23 cellular contexts compared by ENCODE assay signal in genomic region chr10:84340632-84341537, GRCh38. TPM values are rescaled to one million over a fixed set of nuclear protein-coding genes. Genes with fewer than 3 reads are reported as not detected.
DNase-seq lines count a peak whose midpoint lies in the region; ATAC-seq and TF ChIP-seq lines count a peak whose summit lies in the region.
"Had no signal": no experiment of that assay in that cellular context is flagged by ENCODE, and none has a peak within 500 bp of the region (broad histone marks: within the 10 kb centered on the region; RNA-seq: fewer than 3 reads in every experiment).

No MANE protein-coding gene starts in this region.

- peak overlapping the region; percentile 25 for H3K18ac ChIP-seq in H9 (ENCODE audit: insufficient read length, low read depth, low read length)

- H3K4me3 Mint-ChIP-seq in activated T-cell treated with anti-CD3 and anti-CD28 coated beads, Interleukin-2, amount 50 U/mL, for 24 hours, result peak overlapping the region; percentile 44
- H3K4me3 Mint-ChIP-seq in H9, result no peak overlapping the region
- H3K4me3 Mint-ChIP-seq in activated naive CD8-positive, alpha-beta T cell treated with anti-CD3 and anti-CD28 coated beads, Interleukin-2, amount 10 ng/mL, durations not matched to agents 7 days and 5 days, result peak overlapping the region; percentile 53
- H3K4me3 Mint-ChIP-seq in natural killer cell treated with Interleukin-12 subunit alpha and Interleukin-12 subunit beta and Interleukin-15 and Interleukin-18, amount 100 ng/mL, for 72 hours, result peak overlapping the region; percentile 88
- H3K4me3 Mint-ChIP-seq: nephron progenitor cell had no signal

- H3K27me3 ChIP-seq in H9 (ENCODE audit: insufficient read depth, low read length), result no peaks in the 10 kb centered on the region
- H3K27me3 ChIP-seq: BLaER1, gastroesophageal sphincter, pancreas had no signal

- no peak overlapping the region for H2AK5ac ChIP-seq in H9 (ENCODE audit: insufficient read length, low read length)

- H4K91ac ChIP-seq in H9 (ENCODE audit: insufficient read length, low read depth, low read length), result no peak overlapping the region

- no peak overlapping the region for H4K8ac ChIP-seq in H9 (replicated peaks; ENCODE audit: insufficient read length, low read depth, low read length)

- ATAC-seq in activated naive CD8-positive, alpha-beta T cell treated with anti-CD3 and anti-CD28 coated beads, Interleukin-2, amount 10 ng/mL, durations not matched to agents 7 days and 5 days (ENCODE audit: low read depth), result no peak
- peak in 1 of 2 donors; percentile 29 for ATAC-seq in natural killer cell treated with Interleukin-12 subunit alpha and Interleukin-12 subunit beta and Interleukin-15 and Interleukin-18, amount 100 ng/mL, for 72 hours
- ATAC-seq in GM19328 (IDR thresholded peaks at IDR 0.05; ENCODE audit: unreplicated experiment), result no peak
- ATAC-seq in HG03520 (IDR thresholded peaks at IDR 0.05; ENCODE audit: unreplicated experiment), result no peak
- no peak for ATAC-seq in HG03442 (IDR thresholded peaks at IDR 0.05; ENCODE audit: unreplicated experiment)
- ATAC-seq: gastroesophageal sphincter, pancreas, right cardiac atrium, SK-N-SH treated with all-trans-retinoic acid at 6 μM for 48 hours had no signal

- no peak overlapping the region for H2AFZ ChIP-seq in H9 (ENCODE audit: low read length)

- no peaks in the 10 kb centered on the region for H3K9me3 ChIP-seq in H9 (ENCODE audit: control insufficient read depth, low read depth, low read length)
- H3K9me3 ChIP-seq: gastroesophageal sphincter, pancreas had no signal

- POLR2A ChIA-PET in activated naive CD8-positive, alpha-beta T cell treated with anti-CD3 and anti-CD28 coated beads, Interleukin-2, amount 10 ng/mL, durations not matched to agents 7 days and 5 days (lab: Charles Lee), result interaction anchor here (1.8 kb wide), 1 partner anchor 12 kb away, joined by 9 read pairs; the partner anchor contains the start of gene CCSER2

- H2BK5ac ChIP-seq in H9 (ENCODE audit: insufficient read length, low read length), result no peak overlapping the region

- H2BK20ac ChIP-seq in H9 (ENCODE audit: low read depth, low read length, poor library complexity, severe bottlenecking), result no peak overlapping the region

- no peak overlapping the region for H4K5ac ChIP-seq in H9 (ENCODE audit: insufficient read length, low read depth, low read length)

- TF ChIP-seq CTCF in H9 (conservative IDR thresholded peaks at IDR 0.05), result no peak

- no peak overlapping the region for H3K27ac ChIP-seq in H9 (ENCODE audit: insufficient read length, low read depth, low read length)
- H3K27ac ChIP-seq: BLaER1, coronary artery, gastroesophageal sphincter, pancreas had no signal

- H2BK120ac ChIP-seq in H9 (ENCODE audit: low read depth, low read length, poor library complexity, severe bottlenecking), result no peak overlapping the region

- no peak overlapping the region for H3K23ac ChIP-seq in H9 (ENCODE audit: insufficient read length, low read depth, low read length)

- H3K23me2 ChIP-seq in H9 (ENCODE audit: insufficient read length, low read depth, low read length, poor library complexity, severe bottlenecking), result no peaks in the 10 kb centered on the region

- WGBS in H9 (ENCODE audit: extremely low coverage, insufficient read length, low lambda C conversion rate), result no CpG with 5 or more reads among the region's 9 CpGs

- H3K79me1 ChIP-seq in H9 (ENCODE audit: insufficient read depth, low read depth, low read length, poor library complexity, severe bottlenecking), result peaks cover 3% of the 10 kb centered on the region

- no peaks in the 10 kb centered on the region for H3K27me3 Mint-ChIP-seq in activated T-cell treated with anti-CD3 and anti-CD28 coated beads, Interleukin-2, amount 50 U/mL, for 24 hours
- H3K27me3 Mint-ChIP-seq in H9 (ENCODE audit: low read depth), result no peaks in the 10 kb centered on the region
- no peaks in the 10 kb centered on the region for H3K27me3 Mint-ChIP-seq in activated naive CD8-positive, alpha-beta T cell treated with anti-CD3 and anti-CD28 coated beads, Interleukin-2, amount 10 ng/mL, durations not matched to agents 7 days and 5 days
- no peaks in the 10 kb centered on the region for H3K27me3 Mint-ChIP-seq in natural killer cell treated with Interleukin-12 subunit alpha and Interleukin-12 subunit beta and Interleukin-15 and Interleukin-18, amount 100 ng/mL, for 72 hours

- no peaks in the 10 kb centered on the region for H4K20me1 ChIP-seq in H9 (ENCODE audit: control insufficient read depth, insufficient read depth, insufficient read length)

- no peak overlapping the region for H3K9ac ChIP-seq in H9 (ENCODE audit: extremely low read depth, insufficient read length, low read length)
- H3K9ac ChIP-seq: BLaER1 had no signal

- peaks cover 6% of the 10 kb centered on the region; the same call in 1 of the 2 replicates for H3K4me1 ChIP-seq in H9 (ENCODE audit: insufficient read depth, low read length)

- peaks cover 6% of the 10 kb centered on the region; the same call in 1 of the 2 replicates for H3K79me2 ChIP-seq in H9 (ENCODE audit: insufficient read depth, low read length)

- peak overlapping the region; percentile 78 for H3K27ac Mint-ChIP-seq in activated T-cell treated with anti-CD3 and anti-CD28 coated beads, Interleukin-2, amount 50 U/mL, for 24 hours
- H3K27ac Mint-ChIP-seq in H9, result peak overlapping the region in 2 of 3 experiments; percentile 15 to 24; a peak in 1 of 7 replicates
- H3K27ac Mint-ChIP-seq in activated naive CD8-positive, alpha-beta T cell treated with anti-CD3 and anti-CD28 coated beads, Interleukin-2, amount 10 ng/mL, durations not matched to agents 7 days and 5 days, result peak overlapping the region; percentile 74
- H3K27ac Mint-ChIP-seq in natural killer cell treated with Interleukin-12 subunit alpha and Interleukin-12 subunit beta and Interleukin-15 and Interleukin-18, amount 100 ng/mL, for 72 hours, result peak overlapping the region; percentile 85 to 92
- H3K27ac Mint-ChIP-seq: nephron progenitor cell had no signal

- H3K4me1 Mint-ChIP-seq in activated T-cell treated with anti-CD3 and anti-CD28 coated beads, Interleukin-2, amount 50 U/mL, for 24 hours (ENCODE audit: low read depth), result peaks cover 59% of the 10 kb centered on the region
- peaks cover 17 to 21% of the 10 kb centered on the region in 2 experiments for H3K4me1 Mint-ChIP-seq in H9
- peaks cover 49% of the 10 kb centered on the region for H3K4me1 Mint-ChIP-seq in activated naive CD8-positive, alpha-beta T cell treated with anti-CD3 and anti-CD28 coated beads, Interleukin-2, amount 10 ng/mL, durations not matched to agents 7 days and 5 days
- peaks cover 50 to 60% of the 10 kb centered on the region in 2 donors for H3K4me1 Mint-ChIP-seq in natural killer cell treated with Interleukin-12 subunit alpha and Interleukin-12 subunit beta and Interleukin-15 and Interleukin-18, amount 100 ng/mL, for 72 hours (ENCODE audit: low read depth in 2 of 2)

- DNase-seq in activated T-cell treated with anti-CD3 and anti-CD28 coated beads, Interleukin-2, amount 50 U/mL, for 24 hours, result no peak
- DNase-seq in activated T-cell treated with anti-CD3 and anti-CD28 coated beads for 4 hours, result no peak
- DNase-seq in H9, result no peak
- no peak for DNase-seq in activated naive CD8-positive, alpha-beta T cell treated with anti-CD3 and anti-CD28 coated beads, Interleukin-2, amount 10 ng/mL, durations not matched to agents 7 days and 5 days
- DNase-seq in natural killer cell treated with Interleukin-12 subunit alpha and Interleukin-12 subunit beta and Interleukin-15 and Interleukin-18, amount 100 ng/mL, for 72 hours (ENCODE audit: low spot score), result no peak
- DNase-seq: amniotic stem cell; Calu3; EL; hypothalamus; midbrain; nephron progenitor cell; OCI-M1; pancreas; right cardiac atrium; stimulated activated CD4-positive, alpha-beta T cell treated with anti-CD3 and anti-CD28 coated beads, Interleukin-4, amount 100 ng/mL, for 1 hour; stimulated activated naive CD4-positive, alpha-beta T cell had no signal

- no peak overlapping the region for H3T11ph ChIP-seq in H9 (ENCODE audit: low read length)

- H3K4ac ChIP-seq in H9 (ENCODE audit: low read depth, low read length), result no peak overlapping the region

- no peak overlapping the region for H2BK12ac ChIP-seq in H9 (ENCODE audit: insufficient read length, low read depth, low read length)

- H3K9me3 Mint-ChIP-seq in activated T-cell treated with anti-CD3 and anti-CD28 coated beads, Interleukin-2, amount 50 U/mL, for 24 hours, result no peaks in the 10 kb centered on the region
- no peaks in the 10 kb centered on the region for H3K9me3 Mint-ChIP-seq in H9
- H3K9me3 Mint-ChIP-seq in activated naive CD8-positive, alpha-beta T cell treated with anti-CD3 and anti-CD28 coated beads, Interleukin-2, amount 10 ng/mL, durations not matched to agents 7 days and 5 days, result peaks cover 1% of the 10 kb centered on the region
- no peaks in the 10 kb centered on the region for H3K9me3 Mint-ChIP-seq in natural killer cell treated with Interleukin-12 subunit alpha and Interleukin-12 subunit beta and Interleukin-15 and Interleukin-18, amount 100 ng/mL, for 72 hours

- no peak overlapping the region for H2BK15ac ChIP-seq in H9 (ENCODE audit: low read depth, low read length)

- H3K14ac ChIP-seq in H9 (ENCODE audit: insufficient read depth, low read length), result no peak overlapping the region

- no peak overlapping the region for H3K56ac ChIP-seq in H9 (ENCODE audit: insufficient read length, low read depth, low read length)

- H3K36me3 Mint-ChIP-seq in activated T-cell treated with anti-CD3 and anti-CD28 coated beads, Interleukin-2, amount 50 U/mL, for 24 hours (ENCODE audit: low read depth), result peaks cover 14% of the 10 kb centered on the region
- H3K36me3 Mint-ChIP-seq in H9 (ENCODE audit: insufficient read depth in 1 of 3, low read depth in 3 of 3), result no peaks in the 10 kb centered on the region; a peak in 2 of 7 replicates
- peaks cover 26% of the 10 kb centered on the region for H3K36me3 Mint-ChIP-seq in activated naive CD8-positive, alpha-beta T cell treated with anti-CD3 and anti-CD28 coated beads, Interleukin-2, amount 10 ng/mL, durations not matched to agents 7 days and 5 days
- peaks cover 15% of the 10 kb centered on the region for H3K36me3 Mint-ChIP-seq in natural killer cell treated with Interleukin-12 subunit alpha and Interleukin-12 subunit beta and Interleukin-15 and Interleukin-18, amount 100 ng/mL, for 72 hours

- no peak overlapping the region for H3K4me2 ChIP-seq in H9 (ENCODE audit: insufficient read depth, insufficient read length, low read length)
- H3K4me2 ChIP-seq: BLaER1 had no signal

RNA-seq across cellular contexts. Expression of gene CCSER2, which starts 12.5 kb away (rescaled TPM):
- total RNA-seq in H9 (2021), result 20.9 and 22.2 TPM in 2 replicates
- total RNA-seq in activated naive CD8-positive, alpha-beta T cell treated with anti-CD3 and anti-CD28 coated beads, Interleukin-2, amount 10 ng/mL, durations not matched to agents 7 days and 5 days, result 10 to 100 TPM; 92.7 to 98.0 TPM
- 100 to 1,000 TPM in 1 of 2 donors, 10 to 100 TPM in 1; 90.4 to 135 TPM for total RNA-seq in natural killer cell treated with Interleukin-12 subunit alpha and Interleukin-12 subunit beta and Interleukin-15 and Interleukin-18, amount 100 ng/mL, for 72 hours

Comparison
In these comparisons a context has a peak if more than half of its experiments do, and no peak if none do; other contexts are left out.
1. H3K27ac Mint-ChIP-seq: peak in every context shown above with its lines; median percentile 88 in natural killer cell treated with Interleukin-12 subunit alpha and Interleukin-12 subunit beta and Interleukin-15 and Interleukin-18, amount 100 ng/mL, for 72 hours; 78 in activated T-cell treated with anti-CD3 and anti-CD28 coated beads, Interleukin-2, amount 50 U/mL, for 24 hours; 74 in activated naive CD8-positive, alpha-beta T cell treated with anti-CD3 and anti-CD28 coated beads, Interleukin-2, amount 10 ng/mL, durations not matched to agents 7 days and 5 days; 20 in H9.
2. H3K4me3 Mint-ChIP-seq: peak in activated T-cell treated with anti-CD3 and anti-CD28 coated beads, Interleukin-2, amount 50 U/mL, for 24 hours (single experiment), activated naive CD8-positive, alpha-beta T cell treated with anti-CD3 and anti-CD28 coated beads, Interleukin-2, amount 10 ng/mL, durations not matched to agents 7 days and 5 days (single experiment) and natural killer cell treated with Interleukin-12 subunit alpha and Interleukin-12 subunit beta and Interleukin-15 and Interleukin-18, amount 100 ng/mL, for 72 hours (single experiment); none in H9 (0 of 2).